ENCODE assay signal across 24 cellular contexts in genomic region chr4:118036336-118036735, GRCh38. TPM values are rescaled to one million over a fixed set of nuclear protein-coding genes. Genes with fewer than 3 reads are reported as not detected.
"Had no signal": no experiment of that assay in that cellular context is flagged by ENCODE, and none has a peak within 500 bp of the region (broad histone marks: within the 10 kb centered on the region; RNA-seq: fewer than 3 reads in every experiment).

No MANE protein-coding gene starts in this region.

- H3K27me3 ChIP-seq: vagina had no signal

- H3K36me3 Mint-ChIP-seq: stimulated activated memory B cell treated with anti-CD40 and anti-IgM and Interleukin-4, amounts not matched to agents 10 μg/mL and 1 μg/mL and 100 μg/mL, for 72 hours had no signal

- H3K9me3 Mint-ChIP-seq: endodermal cell; naive thymus-derived CD4-positive, alpha-beta T cell; neural crest cell; stimulated activated naive CD8-positive, alpha-beta T cell treated with anti-CD3 and anti-CD28 coated beads, Interleukin-15, Interleukin-2, amounts not matched to agents 100 ng/mL and 50 ng/mL, for 24 hours had no signal

- H3K4me1 Mint-ChIP-seq: endodermal cell; stimulated activated memory B cell treated with anti-CD40 and anti-IgM and Interleukin-4, amounts not matched to agents 10 μg/mL and 1 μg/mL and 100 μg/mL, for 72 hours had no signal

- H3K4me3 Mint-ChIP-seq: endodermal cell; naive thymus-derived CD4-positive, alpha-beta T cell; neural crest cell; stimulated activated memory B cell treated with anti-CD40 and anti-IgM and Interleukin-4, amounts not matched to agents 10 μg/mL and 1 μg/mL and 100 μg/mL, for 72 hours; stimulated activated naive CD8-positive, alpha-beta T cell treated with anti-CD3 and anti-CD28 coated beads, Interleukin-15, Interleukin-2, amounts not matched to agents 100 ng/mL and 50 ng/mL, for 24 hours had no signal

- H3K4me3 ChIP-seq: heart left ventricle, tibial artery, upper lobe of right lung, vagina had no signal

- H3K27ac ChIP-seq: foreskin keratinocyte, heart left ventricle, spleen, tibial artery, upper lobe of right lung, vagina had no signal

- H3K27ac Mint-ChIP-seq: endodermal cell; naive thymus-derived CD4-positive, alpha-beta T cell; stimulated activated memory B cell treated with anti-CD40 and anti-IgM and Interleukin-4, amounts not matched to agents 10 μg/mL and 1 μg/mL and 100 μg/mL, for 72 hours; stimulated activated naive CD8-positive, alpha-beta T cell treated with anti-CD3 and anti-CD28 coated beads, Interleukin-15, Interleukin-2, amounts not matched to agents 100 ng/mL and 50 ng/mL, for 24 hours had no signal

- DNase-seq: dermis blood vessel endothelial cell; effector CD4-positive, alpha-beta T cell; endodermal cell; erythroblast; foreskin keratinocyte; heart left ventricle; hippocampal formation; kidney glomerular epithelial cell; mammary epithelial cell; naive thymus-derived CD4-positive, alpha-beta T cell; posterior cingulate gyrus; spleen; stimulated activated CD4-positive, alpha-beta T cell treated with anti-CD3 and anti-CD28 coated beads, Interleukin-15, amount 100 ng/mL, for 24 hours; stimulated activated CD4-positive, alpha-beta T cell treated with anti-CD3 and anti-CD28 coated beads, Interleukin-1b, Interleukin-23, amount 100 ng/mL, for 48 hours; stimulated activated CD4-positive, alpha-beta T cell treated with anti-CD3 and anti-CD28 coated beads, Interleukin-4, amount 100 ng/mL, for 24 hours; tibial artery; upper lobe of right lung had no signal

- H3K9me3 ChIP-seq: heart left ventricle, spleen, tibial artery, upper lobe of right lung, vagina had no signal

- H3K36me3 ChIP-seq: heart left ventricle, spleen, tibial artery, upper lobe of right lung, vagina had no signal

- H3K4me1 ChIP-seq: foreskin keratinocyte, upper lobe of right lung, vagina had no signal

RNA-seq across cellular contexts. Expression of gene NDST3, which starts 2.0 kb away (rescaled TPM):
- total RNA-seq: endothelial cell of umbilical vein, foreskin keratinocyte, mammary epithelial cell, mesenteric fat pad, pulmonary artery endothelial cell, upper lobe of right lung had no signal
